In genomic region chrX:110863883-110864282, GRCh38 we compare ENCODE assay signal across 38 cellular contexts.
"Had no signal": no experiment of that assay in that cellular context is flagged by ENCODE, and none has a peak within 500 bp of the region (broad histone marks: within the 10 kb centered on the region; RNA-seq: fewer than 3 reads in every experiment).

No MANE protein-coding gene starts in this region.

- H3K27ac ChIP-seq: ascending aorta, cardiac muscle cell, colonic mucosa, VCaP had no signal

- FAIRE-seq: bronchial epithelial cell, TTC549 had no signal

- DNase-seq: activated CD4-positive, alpha-beta memory T cell treated with anti-CD3 and anti-CD28 coated beads, Interleukin-2, amount 10 ng/mL, durations not matched to agents 7 days and 5 days; activated CD4-positive, alpha-beta T cell treated with anti-CD3 and anti-CD28 coated beads for 1 hour; activated CD4-positive, alpha-beta T cell treated with anti-CD3 and anti-CD28 coated beads for 36 hours; activated CD4-positive, alpha-beta T cell treated with anti-CD3 and anti-CD28 coated beads for 48 hours; activated CD4-positive, alpha-beta T cell treated with anti-CD3 and anti-CD28 coated beads, Interleukin-2, amount 10 ng/mL, durations not matched to agents 7 days and 5 days; activated CD4-positive, alpha-beta T cell treated with anti-CD3 and anti-CD28 coated beads, Interleukin-2, amount 50 U/mL, for 48 hours; activated CD4-positive, CD25-positive, alpha-beta regulatory T cell; activated CD8-positive, alpha-beta memory T cell treated with anti-CD3 and anti-CD28 coated beads for 24 hours; activated CD8-positive, alpha-beta memory T cell treated with anti-CD3 and anti-CD28 coated beads, Interleukin-2, amount 10 ng/mL, durations not matched to agents 7 days and 5 days; activated CD8-positive, alpha-beta memory T cell treated with anti-CD3 and anti-CD28 coated beads, Interleukin-2, amount 50 U/mL, for 48 hours; activated CD8-positive, alpha-beta T cell treated with anti-CD3 and anti-CD28 coated beads, Interleukin-2, amount 10 ng/mL, durations not matched to agents 7 days and 5 days; activated effector memory CD4-positive, alpha-beta T cell treated with Interleukin-2 at 50 U/mL for 16 hours; activated gamma-delta T cell; activated naive CD4-positive, alpha-beta T cell treated with anti-CD3 and anti-CD28 coated beads, Interleukin-2, amount 10 ng/mL, durations not matched to agents 7 days and 5 days; activated naive CD4-positive, alpha-beta T cell treated with Interleukin-2 at 50 U/mL for 16 hours; activated naive CD8-positive, alpha-beta T cell treated with anti-CD3 and anti-CD28 coated beads, Interleukin-2, amount 10 ng/mL, durations not matched to agents 7 days and 5 days; activated naive CD8-positive, alpha-beta T cell treated with anti-CD3 and anti-CD28 coated beads, Interleukin-2, amount 50 U/mL, for 24 hours; activated T-cell treated with anti-CD3 and anti-CD28 coated beads, Interleukin-2, amount 50 U/mL, for 24 hours; activated T-cell treated with anti-CD3 and anti-CD28 coated beads, Interleukin-2, amount 50 U/mL, for 48 hours; amygdala; anterior cingulate cortex; caudate nucleus; cerebellar nuclear complex; colonic mucosa; T-helper 2 cell; T-helper 9 cell had no signal

- ATAC-seq: activated CD4-positive, alpha-beta T cell treated with anti-CD3 and anti-CD28 coated beads for 36 hours; activated CD4-positive, CD25-positive, alpha-beta regulatory T cell treated with anti-CD3 and anti-CD28 coated beads, Interleukin-2, amount 50 U/mL, for 24 hours; activated CD8-positive, alpha-beta memory T cell treated with anti-CD3 and anti-CD28 coated beads, Interleukin-2, amount 10 ng/mL, durations not matched to agents 7 days and 5 days; activated CD8-positive, alpha-beta T cell treated with anti-CD3 and anti-CD28 coated beads, Interleukin-2, amount 10 ng/mL, durations not matched to agents 7 days and 5 days; activated naive CD8-positive, alpha-beta T cell treated with anti-CD3 and anti-CD28 coated beads, Interleukin-2, amount 50 U/mL, for 24 hours had no signal

- H3K27me3 Mint-ChIP-seq: activated naive CD4-positive, alpha-beta T cell treated with anti-CD3 and anti-CD28 coated beads, Interleukin-2, amount 10 ng/mL, durations not matched to agents 7 days and 5 days; activated naive CD8-positive, alpha-beta T cell; activated naive CD8-positive, alpha-beta T cell treated with anti-CD3 and anti-CD28 coated beads, Interleukin-2, amount 10 ng/mL, durations not matched to agents 7 days and 5 days; brain; central memory CD8-positive, alpha-beta T cell had no signal

- H3K27ac Mint-ChIP-seq: activated CD4-positive, alpha-beta memory T cell treated with anti-CD3 and anti-CD28 coated beads, Interleukin-2, amount 10 ng/mL, durations not matched to agents 7 days and 5 days; activated CD4-positive, alpha-beta T cell treated with anti-CD3 and anti-CD28 coated beads for 36 hours; activated CD4-positive, alpha-beta T cell treated with anti-CD3 and anti-CD28 coated beads, Interleukin-2, amount 10 ng/mL, durations not matched to agents 7 days and 5 days; activated CD8-positive, alpha-beta memory T cell treated with anti-CD3 and anti-CD28 coated beads, Interleukin-2, amount 10 ng/mL, durations not matched to agents 7 days and 5 days; activated CD8-positive, alpha-beta T cell treated with anti-CD3 and anti-CD28 coated beads, Interleukin-2, amount 10 ng/mL, durations not matched to agents 7 days and 5 days; activated naive CD4-positive, alpha-beta T cell treated with anti-CD3 and anti-CD28 coated beads, Interleukin-2, amount 10 ng/mL, durations not matched to agents 7 days and 5 days; activated naive CD4-positive, alpha-beta T cell treated with anti-CD3 and anti-CD28 coated beads, Interleukin-2, amount 50 U/mL, for 24 hours; activated naive CD8-positive, alpha-beta T cell; activated naive CD8-positive, alpha-beta T cell treated with anti-CD3 and anti-CD28 coated beads, Interleukin-2, amount 10 ng/mL, durations not matched to agents 7 days and 5 days; activated naive CD8-positive, alpha-beta T cell treated with anti-CD3 and anti-CD28 coated beads, Interleukin-2, amount 50 U/mL, for 24 hours; activated T-cell treated with anti-CD3 and anti-CD28 coated beads, Interleukin-2, amount 50 U/mL, for 24 hours; activated T-helper 2 cell treated with anti-CD3 and anti-CD28 coated beads, Interferon-gamma antibody, Interleukin-2, Interleukin-4, amounts not matched to agents 10 μg/mL and 5 μg/mL and 100 μg/mL, durations not matched to agents 14 hours and 24 hours and 36 hours; brain; T-helper 2 cell treated with Interferon-gamma antibody and Interleukin-4, amounts not matched to agents 5 μg/mL and 100 μg/mL, for 36 hours had no signal

- H3K4me3 Mint-ChIP-seq: activated CD4-positive, alpha-beta memory T cell treated with anti-CD3 and anti-CD28 coated beads, Interleukin-2, amount 10 ng/mL, durations not matched to agents 7 days and 5 days; activated CD4-positive, alpha-beta T cell treated with anti-CD3 and anti-CD28 coated beads for 36 hours; activated CD4-positive, alpha-beta T cell treated with anti-CD3 and anti-CD28 coated beads, Interleukin-2, amount 10 ng/mL, durations not matched to agents 7 days and 5 days; activated CD8-positive, alpha-beta memory T cell treated with anti-CD3 and anti-CD28 coated beads, Interleukin-2, amount 10 ng/mL, durations not matched to agents 7 days and 5 days; activated CD8-positive, alpha-beta T cell treated with anti-CD3 and anti-CD28 coated beads, Interleukin-2, amount 10 ng/mL, durations not matched to agents 7 days and 5 days; activated naive CD4-positive, alpha-beta T cell treated with anti-CD3 and anti-CD28 coated beads, Interleukin-2, amount 10 ng/mL, durations not matched to agents 7 days and 5 days; activated naive CD4-positive, alpha-beta T cell treated with anti-CD3 and anti-CD28 coated beads, Interleukin-2, amount 50 U/mL, for 24 hours; activated naive CD8-positive, alpha-beta T cell; activated naive CD8-positive, alpha-beta T cell treated with anti-CD3 and anti-CD28 coated beads, Interleukin-2, amount 10 ng/mL, durations not matched to agents 7 days and 5 days; activated naive CD8-positive, alpha-beta T cell treated with anti-CD3 and anti-CD28 coated beads, Interleukin-2, amount 50 U/mL, for 24 hours; activated T-cell treated with anti-CD3 and anti-CD28 coated beads, Interleukin-2, amount 50 U/mL, for 24 hours; brain; central memory CD8-positive, alpha-beta T cell; T-helper 2 cell treated with Interferon-gamma antibody and Interleukin-4, amounts not matched to agents 5 μg/mL and 100 μg/mL, for 36 hours had no signal

- H3K27me3 ChIP-seq: ascending aorta, colonic mucosa had no signal

- H3K4me1 Mint-ChIP-seq: activated CD4-positive, alpha-beta memory T cell treated with anti-CD3 and anti-CD28 coated beads, Interleukin-2, amount 10 ng/mL, durations not matched to agents 7 days and 5 days; activated CD4-positive, alpha-beta T cell treated with anti-CD3 and anti-CD28 coated beads for 36 hours; activated CD4-positive, alpha-beta T cell treated with anti-CD3 and anti-CD28 coated beads, Interleukin-2, amount 10 ng/mL, durations not matched to agents 7 days and 5 days; activated CD8-positive, alpha-beta memory T cell treated with anti-CD3 and anti-CD28 coated beads, Interleukin-2, amount 10 ng/mL, durations not matched to agents 7 days and 5 days; activated naive CD4-positive, alpha-beta T cell treated with anti-CD3 and anti-CD28 coated beads, Interleukin-2, amount 10 ng/mL, durations not matched to agents 7 days and 5 days; activated naive CD4-positive, alpha-beta T cell treated with anti-CD3 and anti-CD28 coated beads, Interleukin-2, amount 50 U/mL, for 24 hours; activated naive CD8-positive, alpha-beta T cell treated with anti-CD3 and anti-CD28 coated beads, Interleukin-2, amount 10 ng/mL, durations not matched to agents 7 days and 5 days; activated naive CD8-positive, alpha-beta T cell treated with anti-CD3 and anti-CD28 coated beads, Interleukin-2, amount 50 U/mL, for 24 hours; brain; central memory CD8-positive, alpha-beta T cell had no signal

- H3K9me3 Mint-ChIP-seq: activated CD4-positive, alpha-beta memory T cell treated with anti-CD3 and anti-CD28 coated beads, Interleukin-2, amount 10 ng/mL, durations not matched to agents 7 days and 5 days; activated CD4-positive, alpha-beta T cell treated with anti-CD3 and anti-CD28 coated beads, Interleukin-2, amount 10 ng/mL, durations not matched to agents 7 days and 5 days; activated naive CD4-positive, alpha-beta T cell treated with anti-CD3 and anti-CD28 coated beads, Interleukin-2, amount 10 ng/mL, durations not matched to agents 7 days and 5 days; activated naive CD4-positive, alpha-beta T cell treated with anti-CD3 and anti-CD28 coated beads, Interleukin-2, amount 50 U/mL, for 24 hours; activated naive CD8-positive, alpha-beta T cell treated with anti-CD3 and anti-CD28 coated beads, Interleukin-2, amount 10 ng/mL, durations not matched to agents 7 days and 5 days; activated naive CD8-positive, alpha-beta T cell treated with anti-CD3 and anti-CD28 coated beads, Interleukin-2, amount 50 U/mL, for 24 hours; activated T-cell treated with anti-CD3 and anti-CD28 coated beads, Interleukin-2, amount 50 U/mL, for 24 hours; activated T-helper 2 cell treated with anti-CD3 and anti-CD28 coated beads, Interferon-gamma antibody, Interleukin-2, Interleukin-4, amounts not matched to agents 10 μg/mL and 5 μg/mL and 100 μg/mL, durations not matched to agents 14 hours and 24 hours and 36 hours; central memory CD8-positive, alpha-beta T cell; T-helper 2 cell treated with Interferon-gamma antibody and Interleukin-4, amounts not matched to agents 5 μg/mL and 100 μg/mL, for 36 hours had no signal

- H3K9me3 ChIP-seq: ascending aorta, colonic mucosa had no signal

- H3K36me3 Mint-ChIP-seq: activated CD8-positive, alpha-beta memory T cell treated with anti-CD3 and anti-CD28 coated beads, Interleukin-2, amount 10 ng/mL, durations not matched to agents 7 days and 5 days; activated naive CD4-positive, alpha-beta T cell treated with anti-CD3 and anti-CD28 coated beads, Interleukin-2, amount 10 ng/mL, durations not matched to agents 7 days and 5 days; activated naive CD4-positive, alpha-beta T cell treated with anti-CD3 and anti-CD28 coated beads, Interleukin-2, amount 50 U/mL, for 24 hours; activated naive CD8-positive, alpha-beta T cell; activated naive CD8-positive, alpha-beta T cell treated with anti-CD3 and anti-CD28 coated beads, Interleukin-2, amount 10 ng/mL, durations not matched to agents 7 days and 5 days; brain had no signal
